12 cellular contexts compared by ENCODE assay signal in the genomic region with DNA sequence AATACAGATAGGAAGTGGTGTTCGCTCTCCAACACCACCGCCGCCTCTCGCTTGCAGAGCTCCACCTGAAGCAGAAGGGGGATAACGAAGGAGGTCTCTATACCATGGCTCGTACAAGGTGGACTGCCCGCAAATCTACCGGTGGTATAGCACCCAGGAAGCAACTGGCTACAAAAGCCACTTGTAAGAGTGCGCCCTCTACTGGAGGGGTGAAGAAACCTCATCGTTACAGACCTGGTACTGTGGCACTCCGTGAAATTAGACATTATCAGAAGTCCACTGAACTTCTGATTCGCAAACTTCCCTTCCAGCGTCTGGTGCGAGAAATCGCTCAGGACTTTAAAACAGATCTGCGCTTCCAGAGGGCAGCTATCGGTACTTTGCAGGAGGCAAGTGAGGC. TPM values are rescaled to one million over a fixed set of nuclear protein-coding genes. Genes with fewer than 3 reads are reported as not detected.
DNase-seq lines count a peak whose midpoint lies in the region; ATAC-seq, FAIRE-seq and TF ChIP-seq lines count a peak whose summit lies in the region.
"Had no signal": no experiment of that assay in that cellular context is flagged by ENCODE, and none has a peak within 500 bp of the region (broad histone marks: within the 10 kb centered on the region; RNA-seq: fewer than 3 reads in every experiment).

No MANE protein-coding gene starts in this region.

- no peak for DNase-seq in BE2C
- DNase-seq in RWPE2 (ENCODE audit: low spot score): no peak
- DNase-seq in foreskin keratinocyte: no peak
- no peak for DNase-seq in NCI-H187 (lab: John Stamatoyannopoulos, UW)
- DNase-seq in urothelium cell line (ENCODE audit: low spot score): no peak
- DNase-seq in activated CD4-positive, CD25-positive, alpha-beta regulatory T cell treated with anti-CD3 and anti-CD28 coated beads, Interleukin-2, amount 50 U/mL, for 72 hours: no peak
- DNase-seq: activated T-cell treated with anti-CD3 and anti-CD28 coated beads for 4 hours; effector CD4-positive, alpha-beta T cell had no signal

- H3K27me3 ChIP-seq in BE2C: no peaks in the 10 kb centered on the region
- H3K27me3 ChIP-seq in RWPE2 (ENCODE audit: insufficient read depth, poor library complexity, severe bottlenecking): no peaks in the 10 kb centered on the region
- H3K27me3 ChIP-seq in foreskin keratinocyte: no peaks in the 10 kb centered on the region

- no peak for ATAC-seq in RWPE2 (ENCODE audit: low read depth)
- ATAC-seq in foreskin keratinocyte: no peak
- ATAC-seq in GM19455 (IDR thresholded peaks at IDR 0.05; ENCODE audit: unreplicated experiment): no peak

- TF ChIP-seq CTCF in BE2C (IDR thresholded peaks at IDR 0.05; ENCODE audit: low read depth, low read length): peak; percentile 36
- TF ChIP-seq CTCF in GM12874 (IDR thresholded peaks at IDR 0.05; ENCODE audit: insufficient read depth, low read depth, low read length): 0 out of 2 replicates have a peak, but pooled peaks have one; percentile 11
- TF ChIP-seq CTCF in RWPE2 (IDR thresholded peaks at IDR 0.05; ENCODE audit: poor library complexity, severe bottlenecking): peak; percentile 30
- peak; percentile 55 for TF ChIP-seq CTCF in foreskin keratinocyte (conservative IDR thresholded peaks at IDR 0.05)

- no peak for FAIRE-seq in urothelium cell line (lab: Jason Lieb, UNC)

- H3K4me3 ChIP-seq in BE2C (ENCODE audit: low read depth, low read length) (no peak overlapping the region), RWPE2 (ENCODE audit: severe bottlenecking) (no peak overlapping the region)
- H3K4me3 ChIP-seq: SK-N-MC had no signal

- no peaks in the 10 kb centered on the region for H3K36me3 ChIP-seq in BE2C
- H3K36me3 ChIP-seq in RWPE2 (ENCODE audit: low read depth): no peaks in the 10 kb centered on the region

- H3K9me3 ChIP-seq in BE2C: no peaks in the 10 kb centered on the region
- H3K9me3 ChIP-seq in RWPE2 (ENCODE audit: severe bottlenecking): no peaks in the 10 kb centered on the region

- H3K4me1 ChIP-seq in BE2C (no peaks in the 10 kb centered on the region), RWPE2 (ENCODE audit: insufficient read depth, poor library complexity, severe bottlenecking) (no peaks in the 10 kb centered on the region), foreskin keratinocyte (no peaks in the 10 kb centered on the region)
- H3K4me1 ChIP-seq: parathyroid adenoma had no signal

- H3K27ac ChIP-seq in RWPE2 (ENCODE audit: poor library complexity, severe bottlenecking) (no peak overlapping the region), foreskin keratinocyte (no peak overlapping the region)
- H3K27ac ChIP-seq: parathyroid adenoma, SK-N-MC had no signal

RNA-seq across cellular contexts. Expression of a gene that starts 5.2 kb away (rescaled TPM):
- polyA plus RNA-seq in BE2C (2012; ENCODE audit: insufficient read depth, insufficient read length, low read depth): not detected
- total RNA-seq in foreskin keratinocyte: not detected in 2 replicates
- not detected in 2 replicates for polyA plus RNA-seq in foreskin keratinocyte
